ENCODE assay signal across 38 cellular contexts in genomic region chr9:134836406-134836970, GRCh38. TPM values are rescaled to one million over a fixed set of nuclear protein-coding genes. Genes with fewer than 3 reads are reported as not detected.
"Had no signal": no experiment of that assay in that cellular context is flagged by ENCODE, and none has a peak within 500 bp of the region (broad histone marks: within the 10 kb centered on the region; RNA-seq: fewer than 3 reads in every experiment).

No MANE protein-coding gene starts in this region.

- FAIRE-seq: bronchial epithelial cell had no signal

- H3K27ac Mint-ChIP-seq: activated B cell treated with CpG ODN at 0.5 μM for 24 hours; activated CD4-positive, alpha-beta memory T cell treated with anti-CD3 and anti-CD28 coated beads for 36 hours; activated naive CD4-positive, alpha-beta T cell treated with anti-CD3 and anti-CD28 coated beads for 36 hours; activated naive CD8-positive, alpha-beta T cell treated with anti-CD3 and anti-CD28 coated beads for 36 hours; activated T-helper 1 cell treated with anti-CD3 and anti-CD28 coated beads, Interleukin-12 subunit alpha, Interleukin-12 subunit beta, Interleukin-2, Interleukin-4 antibody, amounts not matched to agents 30 ng/mL and 10 ng/mL and 1 ng/mL, durations not matched to agents 14 hours and 24 hours and 36 hours had no signal

- H3K9me3 ChIP-seq: ascending aorta, body of pancreas, MG63, Peyer's patch had no signal

- H3K27me3 Mint-ChIP-seq: activated B cell treated with CpG ODN at 0.5 μM for 24 hours; activated CD4-positive, alpha-beta memory T cell treated with anti-CD3 and anti-CD28 coated beads for 36 hours; activated naive CD8-positive, alpha-beta T cell treated with anti-CD3 and anti-CD28 coated beads for 36 hours had no signal

- H3K4me1 Mint-ChIP-seq: activated B cell treated with CpG ODN at 0.5 μM for 24 hours; activated naive CD8-positive, alpha-beta T cell treated with anti-CD3 and anti-CD28 coated beads for 36 hours had no signal

- H3K36me3 Mint-ChIP-seq: activated CD4-positive, alpha-beta memory T cell treated with anti-CD3 and anti-CD28 coated beads for 36 hours; activated naive CD8-positive, alpha-beta T cell treated with anti-CD3 and anti-CD28 coated beads for 36 hours had no signal

- DNase-seq: activated B cell treated with CpG ODN at 0.5 μM for 24 hours; activated CD4-positive, alpha-beta memory T cell treated with anti-CD3 and anti-CD28 coated beads for 36 hours; activated CD4-positive, alpha-beta T cell treated with anti-CD3 and anti-CD28 coated beads for 4 hours; activated CD4-positive, alpha-beta T cell treated with anti-CD3 and anti-CD28 coated beads, Interleukin-2, amount 50 U/mL, for 1 hour; activated CD4-positive, CD25-positive, alpha-beta regulatory T cell treated with anti-CD3 and anti-CD28 coated beads, Interleukin-2, amount 50 U/mL, for 72 hours; activated CD8-positive, alpha-beta memory T cell treated with anti-CD3 and anti-CD28 coated beads, Interleukin-2, amount 50 U/mL, for 4 hours; activated gamma-delta T cell treated with Interleukin-2 at 50 U/mL for 16 hours; activated naive CD4-positive, alpha-beta T cell treated with anti-CD3 and anti-CD28 coated beads for 36 hours; activated naive CD8-positive, alpha-beta T cell treated with anti-CD3 and anti-CD28 coated beads for 36 hours; activated T-cell treated with anti-CD3 and anti-CD28 coated beads for 4 hours; activated T-cell treated with anti-CD3 and anti-CD28 coated beads, Interleukin-2, amount 50 U/mL, for 4 hours; amygdala; body of pancreas; caudate nucleus; Kasumi-1; KG1; MG63; NCI-H1048; NCI-H1436 treated with DMSO at 0.1 percent for 48 hours; NCI-H1694 treated with DMSO at 0.1 percent for 48 hours; NCI-H2029; NCI-H345; NCI-H526; NCI-H748 treated with DMSO at 0.1 percent for 48 hours; NK-92 treated with Interleukin-12 subunit alpha and Interleukin-12 subunit beta, amount 100 ng/mL, for 24 hours; PC-3; Peyer's patch; RPMI8226; SW 1271; T-helper 1 cell; T-helper 2 cell; T-helper 9 cell had no signal

- H3K9me3 Mint-ChIP-seq: activated B cell treated with CpG ODN at 0.5 μM for 24 hours; activated CD4-positive, alpha-beta memory T cell treated with anti-CD3 and anti-CD28 coated beads for 36 hours; activated naive CD4-positive, alpha-beta T cell treated with anti-CD3 and anti-CD28 coated beads for 36 hours; activated naive CD8-positive, alpha-beta T cell treated with anti-CD3 and anti-CD28 coated beads for 36 hours; activated T-cell treated with anti-CD3 and anti-CD28 coated beads, Interleukin-2, amount 50 U/mL, for 4 hours; activated T-helper 1 cell treated with anti-CD3 and anti-CD28 coated beads, Interleukin-12 subunit alpha, Interleukin-12 subunit beta, Interleukin-2, Interleukin-4 antibody, amounts not matched to agents 30 ng/mL and 10 ng/mL and 1 ng/mL, durations not matched to agents 14 hours and 24 hours and 36 hours had no signal

- ATAC-seq: activated T-cell treated with anti-CD3 and anti-CD28 coated beads, Interleukin-2, amount 50 U/mL, for 4 hours; body of pancreas; PC-3; Right ventricle myocardium inferior had no signal

- H3K4me1 ChIP-seq: ascending aorta, body of pancreas, Peyer's patch had no signal

- H3K36me3 ChIP-seq: Peyer's patch had no signal

- H3K27me3 ChIP-seq: ascending aorta, body of pancreas, MG63, Peyer's patch had no signal

- H3K27ac ChIP-seq: ascending aorta, body of pancreas, Peyer's patch, VCaP had no signal

- H3K4me3 Mint-ChIP-seq: activated B cell treated with CpG ODN at 0.5 μM for 24 hours; activated CD4-positive, alpha-beta memory T cell treated with anti-CD3 and anti-CD28 coated beads for 36 hours; activated naive CD4-positive, alpha-beta T cell treated with anti-CD3 and anti-CD28 coated beads for 36 hours; activated naive CD8-positive, alpha-beta T cell treated with anti-CD3 and anti-CD28 coated beads for 36 hours; activated T-cell treated with anti-CD3 and anti-CD28 coated beads, Interleukin-2, amount 50 U/mL, for 4 hours; activated T-helper 1 cell treated with anti-CD3 and anti-CD28 coated beads, Interleukin-12 subunit alpha, Interleukin-12 subunit beta, Interleukin-2, Interleukin-4 antibody, amounts not matched to agents 30 ng/mL and 10 ng/mL and 1 ng/mL, durations not matched to agents 14 hours and 24 hours and 36 hours had no signal

- H3K4me3 ChIP-seq: ascending aorta, body of pancreas, MG63, Peyer's patch had no signal

RNA-seq across cellular contexts. Expression of gene FCN2, which starts 44.1 kb away (rescaled TPM):
- total RNA-seq: activated B cell treated with CpG ODN at 0.5 μM for 24 hours; activated CD4-positive, alpha-beta memory T cell treated with anti-CD3 and anti-CD28 coated beads for 36 hours; activated naive CD4-positive, alpha-beta T cell treated with anti-CD3 and anti-CD28 coated beads for 36 hours; activated naive CD8-positive, alpha-beta T cell treated with anti-CD3 and anti-CD28 coated beads for 36 hours; activated T-cell treated with anti-CD3 and anti-CD28 coated beads, Interleukin-2, amount 50 U/mL, for 4 hours; activated T-helper 1 cell treated with anti-CD3 and anti-CD28 coated beads, Interleukin-12 subunit alpha, Interleukin-12 subunit beta, Interleukin-2, Interleukin-4 antibody, amounts not matched to agents 30 ng/mL and 10 ng/mL and 1 ng/mL, durations not matched to agents 14 hours and 24 hours and 36 hours; ascending aorta; body of pancreas; bronchial epithelial cell; NCI-H460; PC-3; Peyer's patch; Right ventricle myocardium inferior had no signal
